27 cellular contexts compared by ENCODE assay signal in the genomic region with DNA sequence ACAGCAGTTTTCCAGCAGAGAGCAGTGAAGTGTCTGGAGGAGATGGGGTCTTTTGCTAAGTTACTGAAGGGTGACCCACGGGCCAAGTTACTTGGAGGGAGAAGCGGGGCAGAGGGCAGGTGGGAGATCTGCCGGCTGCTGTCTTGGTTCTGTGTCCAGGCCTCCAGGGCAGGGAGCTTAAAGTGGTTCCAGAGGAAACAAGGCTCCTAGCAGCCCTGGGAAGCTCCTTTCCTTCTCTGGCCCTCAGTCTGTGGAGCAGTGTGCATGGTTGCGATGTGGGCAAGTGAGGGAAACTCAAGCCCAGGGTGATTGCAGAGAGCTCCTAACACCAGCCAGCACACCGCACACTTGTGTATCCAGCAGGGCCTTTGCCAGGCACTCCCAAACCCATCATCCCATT. TPM values are rescaled to one million over a fixed set of nuclear protein-coding genes. Genes with fewer than 3 reads are reported as not detected.
DNase-seq lines count a peak whose midpoint lies in the region; ATAC-seq and TF ChIP-seq lines count a peak whose summit lies in the region.
"Had no signal": no experiment of that assay in that cellular context is flagged by ENCODE, and none has a peak within 500 bp of the region (broad histone marks: within the 10 kb centered on the region; RNA-seq: fewer than 3 reads in every experiment).

No MANE protein-coding gene starts in this region.

- H3K27me3 ChIP-seq in lung (ENCODE audit: control insufficient read depth, insufficient read depth): no peaks in the 10 kb centered on the region
- H3K27me3 ChIP-seq: BE2C had no signal

- H3K27me3 Mint-ChIP-seq in glutamatergic neuron (ENCODE audit: unreplicated experiment): peaks cover 8% of the 10 kb centered on the region

- H3K9me3 Mint-ChIP-seq in glutamatergic neuron (ENCODE audit: unreplicated experiment): no peaks in the 10 kb centered on the region
- H3K9me3 Mint-ChIP-seq: CD4-positive, alpha-beta T cell; GM23338 had no signal

- no peaks in the 10 kb centered on the region for H3K9me3 ChIP-seq in lung (ENCODE audit: control insufficient read depth in 2 of 2, insufficient read depth in 1 of 2, low read length in 1 of 2)
- H3K9me3 ChIP-seq: BE2C, HAP-1, SJCRH30 had no signal

- no peak overlapping the region for H3K27ac Mint-ChIP-seq in glutamatergic neuron (ENCODE audit: unreplicated experiment)
- H3K27ac Mint-ChIP-seq: CD4-positive, alpha-beta T cell; GM23338 had no signal

- in situ Hi-C loops in GM13976 (cut with MboI; ENCODE audit: low sequenced_read_pairs, unreplicated experiment): no loop called here

- H3K4me1 ChIP-seq in lung (ENCODE audit: control insufficient read depth in 2 of 2, insufficient read depth in 2 of 2, low read length in 2 of 2): peaks cover 0 to 24% of the 10 kb centered on the region in 2 donors
- H3K4me1 ChIP-seq: BE2C, HAP-1, SJCRH30 had no signal

- ATAC-seq in lung (ENCODE audit: insufficient read depth, low FRiP score): no peak
- ATAC-seq: Right ventricle myocardium inferior, SK-N-SH treated with all-trans-retinoic acid at 6 μM for 48 hours had no signal

- H3K4me1 Mint-ChIP-seq in glutamatergic neuron (ENCODE audit: low read depth, unreplicated experiment): peaks cover 13% of the 10 kb centered on the region

- no peaks in the 10 kb centered on the region for H3K36me3 ChIP-seq in lung (ENCODE audit: control insufficient read depth in 2 of 2, insufficient read depth in 2 of 2, low read length in 2 of 2)
- H3K36me3 ChIP-seq: BE2C, HAP-1, SJCRH30 had no signal

- peak; percentile 0 for DNase-seq in stimulated activated CD4-positive, alpha-beta T cell treated with anti-CD3 and anti-CD28 coated beads, Interleukin-4, amount 100 ng/mL, for 24 hours
- DNase-seq in stimulated activated CD4-positive, alpha-beta T cell treated with anti-CD3 and anti-CD28 coated beads, Interleukin-12 subunit alpha, Interleukin-12 subunit beta, amount 100 ng/mL, for 4 hours: no peak
- DNase-seq in GM13976 (ENCODE audit: low spot score) (peak; percentile 6), lung (ENCODE audit: low spot score) (peak; percentile 17), COLO668 (lab: John Stamatoyannopoulos, UW; ENCODE audit: unreplicated experiment) (no peak), NK-92 (lab: John Stamatoyannopoulos, UW; ENCODE audit: unreplicated experiment) (no peak), glutamatergic neuron (no peak)
- DNase-seq: BE2C; CD4-positive, alpha-beta T cell; COR-L47; KBM-7; NCI-H1105 treated with DMSO at 0.1 percent for 48 hours; NCI-H2029; NCI-H446 treated with DMSO at 0.1 percent for 48 hours; PC-9; SJCRH30 had no signal

- no peak overlapping the region for H3K4me3 Mint-ChIP-seq in glutamatergic neuron (ENCODE audit: unreplicated experiment)
- H3K4me3 Mint-ChIP-seq: CD4-positive, alpha-beta T cell; GM23338 had no signal

- H3K36me3 Mint-ChIP-seq in glutamatergic neuron (ENCODE audit: unreplicated experiment): peaks cover 4% of the 10 kb centered on the region

- H3K27ac ChIP-seq in lung (ENCODE audit: low read depth in 1 of 2, low read length in 1 of 2): no peak overlapping the region
- H3K27ac ChIP-seq: PC-9, SJCRH30 had no signal

- no peak overlapping the region for H3K4me3 ChIP-seq in lung
- H3K4me3 ChIP-seq: GM23338, HAP-1, PC-9, SJCRH30 had no signal

- 90 to 92% methylated on average over 5 of the region's 5 CpGs for WGBS in lung, 2 donors

- TF ChIP-seq CTCF in GM13976 (IDR thresholded peaks at IDR 0.05; ENCODE audit: borderline replicate concordance, control extremely low read depth, extremely low read depth, insufficient read depth, missing control alignments) (no peak), lung (IDR thresholded peaks at IDR 0.05; ENCODE audit: control extremely low read depth, extremely low read depth) (no peak), glutamatergic neuron (IDR thresholded peaks at IDR 0.05; ENCODE audit: partially characterized antibody, unreplicated experiment) (no peak)

RNA-seq across cellular contexts. Expression of a gene that starts 6.3 kb away (rescaled TPM):
- total RNA-seq in lung (under 1 TPM in 1 of 2 donors, not detected in 1; 0.77 TPM), glutamatergic neuron (ENCODE audit: unreplicated experiment) (not detected)
- polyA plus RNA-seq in lung: under 1 TPM; 0.38 to 0.77 TPM
- total RNA-seq: A673; CD4-positive, alpha-beta T cell; Daoy; G401; GM23338; HT1080; LHCN-M2; MCF 10A; PC-9; Right ventricle myocardium inferior; RPMI7951; SJCRH30 had no signal

RNA-seq across cellular contexts. Expression of a gene that starts 58.4 kb away (rescaled TPM):
- total RNA-seq in lung (100 to 1,000 TPM; 328 to 655 TPM), glutamatergic neuron (ENCODE audit: unreplicated experiment) (not detected)
- 100 to 1,000 TPM; 267 to 527 TPM for polyA plus RNA-seq in lung
- total RNA-seq: G401, HT1080, MCF 10A had no signal
- polyA plus RNA-seq: GM23338 had no signal

Comparison
In these comparisons a context has a peak if more than half of its experiments do, and no peak if none do; other contexts are left out.
1. DNase-seq: peak in stimulated activated CD4-positive, alpha-beta T cell treated with anti-CD3 and anti-CD28 coated beads, Interleukin-4, amount 100 ng/mL, for 24 hours (single experiment), GM13976 (single experiment) and lung (single experiment); none in stimulated activated CD4-positive, alpha-beta T cell treated with anti-CD3 and anti-CD28 coated beads, Interleukin-12 subunit alpha, Interleukin-12 subunit beta, amount 100 ng/mL, for 4 hours (single experiment), COLO668 (single experiment), NK-92 (single experiment) and glutamatergic neuron (single experiment).
2. RNA of a gene that starts 58.4 kb away (total RNA-seq): 328 to 655 TPM in lung; not detected in glutamatergic neuron (single experiment); every median in the first group is over 100 times any median in the second.